Comparison of ENCODE assay signal across 23 cellular contexts in genomic region chr6:125117818-125118217, GRCh38.
"Had no signal": no experiment of that assay in that cellular context is flagged by ENCODE, and none has a peak within 500 bp of the region (broad histone marks: within the 10 kb centered on the region; RNA-seq: fewer than 3 reads in every experiment).

No MANE protein-coding gene starts in this region.

- H3K27me3 Mint-ChIP-seq: activated naive CD8-positive, alpha-beta T cell treated with anti-CD3 and anti-CD28 coated beads, Interleukin-2, amount 50 U/mL, for 24 hours had no signal

- H3K4me1 Mint-ChIP-seq: activated naive CD8-positive, alpha-beta T cell treated with anti-CD3 and anti-CD28 coated beads, Interleukin-2, amount 50 U/mL, for 24 hours; memory B cell had no signal

- ATAC-seq: activated CD8-positive, alpha-beta T cell treated with anti-CD3 and anti-CD28 coated beads for 36 hours; activated naive CD8-positive, alpha-beta T cell treated with anti-CD3 and anti-CD28 coated beads, Interleukin-2, amount 50 U/mL, for 24 hours; effector memory CD8-positive, alpha-beta T cell; left lobe of liver; psoas muscle had no signal

- H3K4me3 ChIP-seq: ascending aorta, psoas muscle, sigmoid colon, testis had no signal

- H3K36me3 Mint-ChIP-seq: memory B cell had no signal

- DNase-seq: activated CD4-positive, alpha-beta T cell treated with anti-CD3 and anti-CD28 coated beads for 4 hours; activated CD8-positive, alpha-beta memory T cell treated with anti-CD3 and anti-CD28 coated beads, Interleukin-2, amount 50 U/mL, for 4 hours; activated CD8-positive, alpha-beta T cell treated with anti-CD3 and anti-CD28 coated beads for 36 hours; activated naive CD4-positive, alpha-beta T cell; activated naive CD8-positive, alpha-beta T cell treated with anti-CD3 and anti-CD28 coated beads, Interleukin-2, amount 50 U/mL, for 24 hours; central memory CD4-positive, alpha-beta T cell; cortex of kidney; effector memory CD8-positive, alpha-beta T cell; erythroblast; glutamatergic neuron; psoas muscle; sigmoid colon; stimulated activated CD4-positive, alpha-beta T cell treated with anti-CD3 and anti-CD28 coated beads, Interleukin-4, amount 100 ng/mL, for 1 hour; stimulated activated CD8-positive, alpha-beta memory T cell treated with anti-CD3 and anti-CD28 coated beads, Interleukin-4, amount 100 ng/mL, for 48 hours; SW 1271; testis; WERI-Rb-1 had no signal

- H3K27ac Mint-ChIP-seq: activated CD8-positive, alpha-beta T cell treated with anti-CD3 and anti-CD28 coated beads for 36 hours; activated naive CD8-positive, alpha-beta T cell treated with anti-CD3 and anti-CD28 coated beads, Interleukin-2, amount 50 U/mL, for 24 hours; effector memory CD8-positive, alpha-beta T cell; memory B cell; nephron; stimulated activated naive CD8-positive, alpha-beta T cell treated with anti-CD3 and anti-CD28 coated beads, Interleukin-15, Interleukin-2, amounts not matched to agents 100 ng/mL and 50 ng/mL, for 24 hours; T-helper 2 cell treated with Interferon-gamma antibody and Interleukin-4, amounts not matched to agents 5 μg/mL and 100 μg/mL, for 36 hours had no signal

- H3K4me3 Mint-ChIP-seq: activated CD8-positive, alpha-beta T cell treated with anti-CD3 and anti-CD28 coated beads for 36 hours; activated naive CD8-positive, alpha-beta T cell treated with anti-CD3 and anti-CD28 coated beads, Interleukin-2, amount 50 U/mL, for 24 hours; effector memory CD8-positive, alpha-beta T cell; memory B cell; nephron; stimulated activated naive CD8-positive, alpha-beta T cell treated with anti-CD3 and anti-CD28 coated beads, Interleukin-15, Interleukin-2, amounts not matched to agents 100 ng/mL and 50 ng/mL, for 24 hours; T-helper 2 cell treated with Interferon-gamma antibody and Interleukin-4, amounts not matched to agents 5 μg/mL and 100 μg/mL, for 36 hours had no signal

- H3K9me3 Mint-ChIP-seq: activated CD8-positive, alpha-beta T cell treated with anti-CD3 and anti-CD28 coated beads for 36 hours; activated naive CD8-positive, alpha-beta T cell treated with anti-CD3 and anti-CD28 coated beads, Interleukin-2, amount 50 U/mL, for 24 hours; effector memory CD8-positive, alpha-beta T cell; memory B cell; stimulated activated naive CD8-positive, alpha-beta T cell treated with anti-CD3 and anti-CD28 coated beads, Interleukin-15, Interleukin-2, amounts not matched to agents 100 ng/mL and 50 ng/mL, for 24 hours; T-helper 2 cell treated with Interferon-gamma antibody and Interleukin-4, amounts not matched to agents 5 μg/mL and 100 μg/mL, for 36 hours had no signal
